8 cellular contexts compared by ENCODE assay signal in genomic region chr12:123388218-123388947, GRCh38.
DNase-seq lines count a peak whose midpoint lies in the region; ATAC-seq lines count a peak whose summit lies in the region.

No MANE protein-coding gene starts in this region.

- no peaks in the 10 kb centered on the region for H3K27me3 ChIP-seq in effector memory CD4-positive, alpha-beta T cell (replicated peaks; ENCODE audit: control insufficient read depth, insufficient read depth, low read length, poor library complexity, severe bottlenecking)

- H3K27me3 Mint-ChIP-seq in memory B cell: no peaks in the 10 kb centered on the region

- H3K4me3 Mint-ChIP-seq in memory B cell: peak overlapping the region; percentile 86

- H3K4me1 ChIP-seq in effector memory CD4-positive, alpha-beta T cell (ENCODE audit: control insufficient read depth, insufficient read depth, low read length, poor library complexity, severe bottlenecking): peaks cover 27% of the 10 kb centered on the region

- H3K9me3 ChIP-seq in effector memory CD4-positive, alpha-beta T cell (ENCODE audit: control insufficient read depth, low read length): no peaks in the 10 kb centered on the region

- H3K36me3 ChIP-seq in effector memory CD4-positive, alpha-beta T cell (ENCODE audit: control insufficient read depth, insufficient read depth, low read length): peaks cover 8% of the 10 kb centered on the region

- DNase-seq in SHP77 (lab: John Stamatoyannopoulos, UW) (peak; percentile 43 to 69), SHP77 treated with DMSO at 0.1 percent for 48 hours (lab: John Stamatoyannopoulos, UW) (no peak), NCI-H82 treated with DMSO at 0.1 percent for 48 hours (lab: John Stamatoyannopoulos, UW; ENCODE audit: unreplicated experiment) (peak; percentile 33), memory B cell (ENCODE audit: low spot score in 2 of 2) (peak; percentile 71 to 75)
- peak; percentile 44 to 49 for DNase-seq in activated CD8-positive, alpha-beta memory T cell treated with anti-CD3 and anti-CD28 coated beads for 4 hours (ENCODE audit: low read depth in 2 of 2)
- peak; percentile 60 to 73 (median 70) for DNase-seq in effector memory CD4-positive, alpha-beta T cell
- DNase-seq in stimulated activated CD8-positive, alpha-beta memory T cell treated with anti-CD3 and anti-CD28 coated beads, Interleukin-12 subunit alpha, Interleukin-12 subunit beta, amount 100 ng/mL, for 4 hours (ENCODE audit: low read depth): peak; percentile 70

- peak overlapping the region; percentile 73 for H3K27ac ChIP-seq in effector memory CD4-positive, alpha-beta T cell (ENCODE audit: insufficient read depth, low read length, poor library complexity, severe bottlenecking)

- H3K4me3 ChIP-seq in effector memory CD4-positive, alpha-beta T cell (ENCODE audit: insufficient read depth, low read depth, low read length, poor library complexity, severe bottlenecking): peak overlapping the region; percentile 65

- H3K9me3 Mint-ChIP-seq in memory B cell: no peaks in the 10 kb centered on the region

- ATAC-seq in HG03108 (IDR thresholded peaks at IDR 0.05; ENCODE audit: unreplicated experiment) (peak; percentile 39), memory B cell (ENCODE audit: low read depth) (peak; percentile 65)

- peaks cover 7% of the 10 kb centered on the region for H3K36me3 Mint-ChIP-seq in memory B cell

- peak overlapping the region; percentile 82 for H3K27ac Mint-ChIP-seq in memory B cell

- peaks cover 23% of the 10 kb centered on the region for H3K4me1 Mint-ChIP-seq in memory B cell
